In the genomic region with DNA sequence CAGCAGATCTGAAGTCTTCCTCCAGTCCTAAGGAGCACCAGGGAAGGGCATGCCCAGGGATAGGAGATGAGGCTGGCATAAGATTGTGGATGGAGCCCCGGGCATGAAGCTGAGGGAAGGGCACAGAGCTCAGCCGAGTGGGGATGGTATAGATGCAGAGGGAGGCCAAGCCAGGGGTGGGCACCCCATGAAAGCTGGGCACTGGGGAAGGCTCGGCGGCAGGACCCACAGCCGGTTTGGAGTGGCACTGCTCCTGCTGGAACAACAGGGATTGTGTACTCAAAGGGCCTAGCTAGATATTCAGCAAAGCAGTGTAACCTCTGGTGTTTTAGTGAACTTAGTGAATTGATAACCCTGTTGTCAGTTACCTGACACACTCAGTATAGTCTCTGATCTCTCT, we compare ENCODE assay signal across 16 cellular contexts.
DNase-seq lines count a peak whose midpoint lies in the region; ATAC-seq and TF ChIP-seq lines count a peak whose summit lies in the region.
"Had no signal": no experiment of that assay in that cellular context is flagged by ENCODE, and none has a peak within 500 bp of the region (broad histone marks: within the 10 kb centered on the region; RNA-seq: fewer than 3 reads in every experiment).

No MANE protein-coding gene starts in this region.

- H2BK15ac ChIP-seq in neuronal stem cell (ENCODE audit: low read length), result no peak overlapping the region

- H2AK5ac ChIP-seq in neuronal stem cell (ENCODE audit: low read depth, low read length), result peak overlapping the region; percentile 29

- no peak overlapping the region for H3K4ac ChIP-seq in neuronal stem cell (ENCODE audit: low read length)

- no peak overlapping the region for H2BK5ac ChIP-seq in neuronal stem cell (ENCODE audit: low read length)

- H3K4me3 ChIP-seq in colonic mucosa, result no peak overlapping the region
- H3K4me3 ChIP-seq in mucosa of descending colon, result no peak overlapping the region
- H3K4me3 ChIP-seq in neuronal stem cell (ENCODE audit: low read length in 2 of 2), result no peak overlapping the region
- H3K4me3 ChIP-seq: GM23248 had no signal

- no peak overlapping the region for H3K9ac ChIP-seq in colonic mucosa (ENCODE audit: low read depth in 2 of 2, low read length in 2 of 2)
- H3K9ac ChIP-seq in neuronal stem cell (ENCODE audit: low read depth, low read length, poor library complexity), result no peak overlapping the region
- H3K9ac ChIP-seq: GM23248 had no signal

- H4K91ac ChIP-seq in neuronal stem cell (ENCODE audit: low read depth, low read length, poor library complexity), result no peak overlapping the region

- peak overlapping the region; percentile 4 for H3K23ac ChIP-seq in neuronal stem cell (ENCODE audit: low read depth, low read length, poor library complexity)

- no CpG with 5 or more reads among the region's 5 CpGs for WGBS in neuronal stem cell (ENCODE audit: extremely low coverage in 2 of 2, insufficient read length in 2 of 2, insufficient replicate concordance in 1 of 2), 2 donors

- H2AFZ ChIP-seq in neuronal stem cell (ENCODE audit: low read length), result no peak overlapping the region
- H2AFZ ChIP-seq: GM23248 had no signal

- H2BK120ac ChIP-seq in neuronal stem cell (ENCODE audit: low read depth, low read length), result no peak overlapping the region

- no peak overlapping the region for H3K4me2 ChIP-seq in neuronal stem cell (ENCODE audit: insufficient read depth, low read length, poor library complexity, severe bottlenecking)

- peak overlapping the region; percentile 77 for H3K27ac ChIP-seq in colonic mucosa
- H3K27ac ChIP-seq in neuronal stem cell (replicated peaks; ENCODE audit: low read length), result no peak overlapping the region
- H3K27ac ChIP-seq: GM23248, HL-60 had no signal

- DNase-seq in colonic mucosa, result no peak
- DNase-seq in mucosa of descending colon, result peak in 1 of 3 donors; percentile 35
- no peak for DNase-seq in neuronal stem cell (ENCODE audit: low spot score)
- DNase-seq in NCI-H748 (lab: John Stamatoyannopoulos, UW; ENCODE audit: unreplicated experiment), result no peak
- no peak for DNase-seq in NCI-H345 (lab: John Stamatoyannopoulos, UW)
- DNase-seq: ACHN; BE2C; C1 segment of cervical spinal cord; CD4-positive, CD25-positive, alpha-beta regulatory T cell; CD8-positive, alpha-beta memory T cell; COR-L47; GM23248; HCEC 1CT; IMR-90 had no signal

- H3K4me1 ChIP-seq in colonic mucosa (no peaks in the 10 kb centered on the region), mucosa of descending colon (ENCODE audit: low read depth) (peaks cover 11% of the 10 kb centered on the region), neuronal stem cell (ENCODE audit: control insufficient read depth in 2 of 2, insufficient read depth in 1 of 2, low read depth in 1 of 2, low read length in 2 of 2) (peaks cover 0 to 2% of the 10 kb centered on the region in 2 donors)
- H3K4me1 ChIP-seq: BE2C had no signal

- peak; percentile 42 for ATAC-seq in mucosa of descending colon
- ATAC-seq in GM18909 (IDR thresholded peaks at IDR 0.05; ENCODE audit: poor library complexity, unreplicated experiment), result no peak

- intact Hi-C loops in colonic mucosa (cut with DNase I) (no loop called here), mucosa of descending colon (cut with DNase I, micrococcal nuclease) (no loop called here)

- H2BK12ac ChIP-seq in neuronal stem cell (ENCODE audit: low read length), result no peak overlapping the region

- H3K9me3 ChIP-seq in colonic mucosa (no peaks in the 10 kb centered on the region), mucosa of descending colon (peaks cover 3% of the 10 kb centered on the region), neuronal stem cell (replicated peaks in 1 of 2; ENCODE audit: control insufficient read depth in 2 of 2, insufficient read depth in 1 of 2, low read depth in 1 of 2, low read length in 2 of 2) (no peaks in the 10 kb centered on the region)
- H3K9me3 ChIP-seq: BE2C had no signal

- no peak overlapping the region for H4K8ac ChIP-seq in neuronal stem cell (ENCODE audit: low read depth, low read length)

- H3K14ac ChIP-seq in neuronal stem cell (ENCODE audit: low read length), result no peak overlapping the region

- H3K79me1 ChIP-seq in neuronal stem cell (ENCODE audit: low read depth, low read length), result no peaks in the 10 kb centered on the region

- H3K18ac ChIP-seq in neuronal stem cell (ENCODE audit: low read length), result peak overlapping the region; percentile 22

- TF ChIP-seq CTCF in colonic mucosa (IDR thresholded peaks at IDR 0.05) (no peak), mucosa of descending colon (IDR thresholded peaks at IDR 0.05) (no peak)

- H3K36me3 ChIP-seq in colonic mucosa (no peaks in the 10 kb centered on the region), mucosa of descending colon (ENCODE audit: low read depth) (no peaks in the 10 kb centered on the region), neuronal stem cell (replicated peaks in 1 of 2; ENCODE audit: control insufficient read depth in 2 of 2, insufficient read depth in 2 of 2, low read length in 2 of 2) (no peaks in the 10 kb centered on the region)
- H3K36me3 ChIP-seq: BE2C had no signal

- H3K27me3 ChIP-seq in colonic mucosa (no peaks in the 10 kb centered on the region), neuronal stem cell (ENCODE audit: control insufficient read depth in 3 of 3, insufficient read depth in 3 of 3, low read depth in 1 of 3, low read length in 3 of 3) (no peaks in the 10 kb centered on the region)
